Comparison of ENCODE assay signal across 30 cellular contexts in genomic region chr3:160531311-160531710, GRCh38.
"Had no signal": no experiment of that assay in that cellular context is flagged by ENCODE, and none has a peak within 500 bp of the region (broad histone marks: within the 10 kb centered on the region; RNA-seq: fewer than 3 reads in every experiment).

No MANE protein-coding gene starts in this region.

- H3K27ac Mint-ChIP-seq: activated CD4-positive, alpha-beta T cell treated with anti-CD3 and anti-CD28 coated beads for 36 hours; activated naive CD4-positive, alpha-beta T cell treated with anti-CD3 and anti-CD28 coated beads for 36 hours; activated naive CD8-positive, alpha-beta T cell treated with anti-CD3 and anti-CD28 coated beads, Interleukin-2, amount 10 ng/mL, durations not matched to agents 7 days and 5 days; nephron progenitor cell; WTC11 had no signal

- H2AFZ ChIP-seq: parathyroid adenoma had no signal

- H3K4me3 ChIP-seq: breast epithelium, smooth muscle cell, testis, uterus had no signal

- H3K27me3 ChIP-seq: breast epithelium, testis, uterus had no signal

- ATAC-seq: activated CD4-positive, alpha-beta T cell treated with anti-CD3 and anti-CD28 coated beads for 36 hours; left cardiac atrium; sciatic nerve; WTC11 had no signal

- H3K9ac ChIP-seq: parathyroid adenoma had no signal

- FAIRE-seq: endometrium had no signal

- H3K79me2 ChIP-seq: parathyroid adenoma had no signal

- DNase-seq: activated CD4-positive, alpha-beta T cell treated with anti-CD3 and anti-CD28 coated beads for 36 hours; activated CD4-positive, alpha-beta T cell treated with anti-CD3 and anti-CD28 coated beads, Interleukin-2, amount 50 U/mL, for 48 hours; activated CD8-positive, alpha-beta memory T cell treated with anti-CD3 and anti-CD28 coated beads, Interleukin-2, amount 50 U/mL, for 48 hours; activated effector memory CD4-positive, alpha-beta T cell treated with Interleukin-2 at 50 U/mL for 16 hours; activated naive CD4-positive, alpha-beta T cell treated with anti-CD3 and anti-CD28 coated beads for 36 hours; activated naive CD8-positive, alpha-beta T cell treated with anti-CD3 and anti-CD28 coated beads, Interleukin-2, amount 10 ng/mL, durations not matched to agents 7 days and 5 days; activated T-cell treated with anti-CD3 and anti-CD28 coated beads, Interleukin-2, amount 50 U/mL, for 48 hours; amniotic stem cell; cortex of kidney; effector CD4-positive, alpha-beta T cell; erythroblast; foreskin melanocyte; head of caudate nucleus; hypothalamus; left cardiac atrium; nephron progenitor cell; stimulated activated CD4-positive, alpha-beta T cell treated with anti-CD3 and anti-CD28 coated beads, Interleukin-15, amount 100 ng/mL, for 24 hours; stimulated activated CD8-positive, alpha-beta memory T cell treated with anti-CD3 and anti-CD28 coated beads, Interleukin-4, amount 100 ng/mL, for 48 hours; stimulated activated naive CD4-positive, alpha-beta T cell; T1000; testis; trophoblast cell; uterus had no signal

- H3K4me3 Mint-ChIP-seq: activated CD4-positive, alpha-beta T cell treated with anti-CD3 and anti-CD28 coated beads for 36 hours; activated naive CD4-positive, alpha-beta T cell treated with anti-CD3 and anti-CD28 coated beads for 36 hours; activated naive CD8-positive, alpha-beta T cell treated with anti-CD3 and anti-CD28 coated beads, Interleukin-2, amount 10 ng/mL, durations not matched to agents 7 days and 5 days; memory B cell; nephron progenitor cell; WTC11 had no signal

- H3K9me3 ChIP-seq: breast epithelium, testis, uterus had no signal

- H3K4me1 Mint-ChIP-seq: activated CD4-positive, alpha-beta T cell treated with anti-CD3 and anti-CD28 coated beads for 36 hours; nephron progenitor cell; WTC11 had no signal

- H3K9me3 Mint-ChIP-seq: activated naive CD4-positive, alpha-beta T cell treated with anti-CD3 and anti-CD28 coated beads for 36 hours; activated naive CD8-positive, alpha-beta T cell treated with anti-CD3 and anti-CD28 coated beads, Interleukin-2, amount 10 ng/mL, durations not matched to agents 7 days and 5 days; memory B cell; nephron progenitor cell; WTC11 had no signal

- H3K36me3 ChIP-seq: uterus had no signal

- H3K27ac ChIP-seq: breast epithelium, parathyroid adenoma, uterus had no signal

- H3K4me1 ChIP-seq: breast epithelium, parathyroid adenoma, testis, uterus had no signal

- H3K4me2 ChIP-seq: smooth muscle cell had no signal

- H3K27me3 Mint-ChIP-seq: activated CD4-positive, alpha-beta T cell treated with anti-CD3 and anti-CD28 coated beads for 36 hours; activated naive CD8-positive, alpha-beta T cell treated with anti-CD3 and anti-CD28 coated beads, Interleukin-2, amount 10 ng/mL, durations not matched to agents 7 days and 5 days; memory B cell had no signal
